Comparison of ENCODE assay signal across 8 cellular contexts in genomic region chr11:49230534-49230933, GRCh38. TPM values are rescaled to one million over a fixed set of nuclear protein-coding genes. Genes with fewer than 3 reads are reported as not detected.
A peak's percentile ranks its signal among the peaks of the same experiment; 100 is the strongest.
DNase-seq lines count a peak whose midpoint lies in the region; ATAC-seq, FAIRE-seq and TF ChIP-seq lines count a peak whose summit lies in the region.
"Not testable (repeated sequence)": the region's sequence is repeated elsewhere in the genome, so short reads cannot be mapped to it uniquely, and the experiment has no call there.
"Had no signal": no experiment of that assay in that cellular context is flagged by ENCODE, and none has a peak within 500 bp of the region (broad histone marks: within the 10 kb centered on the region; RNA-seq: fewer than 3 reads in every experiment).

No MANE protein-coding gene starts in this region.

- H3K4me1 Mint-ChIP-seq in neural progenitor cell = not testable (repeated sequence)

- H3K27ac Mint-ChIP-seq in neural progenitor cell = not testable (repeated sequence)

- FAIRE-seq in D721Med (lab: Jason Lieb, UNC) = not testable (repeated sequence)

- not testable (repeated sequence) for H3K27me3 Mint-ChIP-seq in neural progenitor cell (ENCODE audit: insufficient read depth, low read depth)

- H3K4me1 ChIP-seq in Karpas-422 (ENCODE audit: low read length); neural progenitor cell: not testable (repeated sequence)

- H3K27ac ChIP-seq in Karpas-422 (ENCODE audit: low read length); neural progenitor cell: not testable (repeated sequence)

- not testable (repeated sequence) for H3K36me3 Mint-ChIP-seq in neural progenitor cell

- DNase-seq in D721Med (ENCODE audit: insufficient read length, low spot score); Right ventricle myocardium superior: not testable (repeated sequence)
- peak; percentile 52 for DNase-seq in Karpas-422
- DNase-seq in SHP77 (lab: John Stamatoyannopoulos, UW) = peak; percentile 7 to 9
- DNase-seq in amniotic epithelial cell (ENCODE audit: low read depth) = peak; percentile 1
- peak; percentile 75 for DNase-seq in left kidney (ENCODE audit: low read depth, low spot score)
- peak; percentile 28 for DNase-seq in neural progenitor cell (ENCODE audit: low spot score)

- H3K9ac ChIP-seq in Karpas-422 (ENCODE audit: low read length); neural progenitor cell: not testable (repeated sequence)

- not testable (repeated sequence) for H3K27me3 ChIP-seq in Karpas-422 (ENCODE audit: low read length); neural progenitor cell

- intact Hi-C loops in Right ventricle myocardium superior (cut with DNase I) = loop anchor here (10.0 kb wide), 1 partner anchor 294 kb away; no protein-coding TSS in a partner anchor

- H3K4me3 Mint-ChIP-seq in neural progenitor cell = not testable (repeated sequence)

- H2AFZ ChIP-seq in Karpas-422 (ENCODE audit: low read length); neural progenitor cell (replicated peaks): not testable (repeated sequence)

- not testable (repeated sequence) for H3K79me2 ChIP-seq in Karpas-422 (ENCODE audit: low read length); neural progenitor cell (ENCODE audit: low read depth)

- H3F3A ChIP-seq in neural progenitor cell (ENCODE audit: low read depth) = not testable (repeated sequence)

- not testable (repeated sequence) for H4K20me1 ChIP-seq in Karpas-422 (ENCODE audit: insufficient read depth, low read depth, low read length); neural progenitor cell (ENCODE audit: low read depth)

- not testable (repeated sequence) for H3K4me3 ChIP-seq in Karpas-422 (ENCODE audit: low read length); neural progenitor cell

- not testable (repeated sequence) for H3K9me2 ChIP-seq in Karpas-422 (replicated peaks; ENCODE audit: insufficient read depth, low read length)

- H3K4me2 ChIP-seq in Karpas-422 (ENCODE audit: low read depth, low read length, poor library complexity, severe bottlenecking); neural progenitor cell: not testable (repeated sequence)

- peaks cover 18% of the 10 kb centered on the region for H3K9me3 Mint-ChIP-seq in neural progenitor cell

- peak; percentile 36 for ATAC-seq in Right ventricle myocardium superior (ENCODE audit: poor library complexity)

- not testable (repeated sequence) for H3K9me3 ChIP-seq in Karpas-422 (ENCODE audit: low read length); neural progenitor cell (ENCODE audit: low read depth)

- peak; percentile 17 for TF ChIP-seq CTCF in D721Med (IDR thresholded peaks at IDR 0.05; ENCODE audit: insufficient read depth, missing control alignments)
- peak; percentile 40 for TF ChIP-seq CTCF in neural progenitor cell (IDR thresholded peaks at IDR 0.05)

- H3K36me3 ChIP-seq in Karpas-422 (ENCODE audit: insufficient read depth, low read length); neural progenitor cell: not testable (repeated sequence)

RNA-seq across cellular contexts. Expression of gene FOLH1, which starts 22.1 kb away (rescaled TPM):
- not detected in 2 replicates for total RNA-seq in Karpas-422 (2014; rRNA removed; shearing (Covaris generic); ENCODE audit: low replicate concordance)
- 0.27 TPM for total RNA-seq in Right ventricle myocardium superior
- not detected in 2 replicates for total RNA-seq in neural progenitor cell (ENCODE audit: low replicate concordance)
- total RNA-seq: HFFc6 had no signal
